19 cellular contexts compared by ENCODE assay signal in the genomic region with DNA sequence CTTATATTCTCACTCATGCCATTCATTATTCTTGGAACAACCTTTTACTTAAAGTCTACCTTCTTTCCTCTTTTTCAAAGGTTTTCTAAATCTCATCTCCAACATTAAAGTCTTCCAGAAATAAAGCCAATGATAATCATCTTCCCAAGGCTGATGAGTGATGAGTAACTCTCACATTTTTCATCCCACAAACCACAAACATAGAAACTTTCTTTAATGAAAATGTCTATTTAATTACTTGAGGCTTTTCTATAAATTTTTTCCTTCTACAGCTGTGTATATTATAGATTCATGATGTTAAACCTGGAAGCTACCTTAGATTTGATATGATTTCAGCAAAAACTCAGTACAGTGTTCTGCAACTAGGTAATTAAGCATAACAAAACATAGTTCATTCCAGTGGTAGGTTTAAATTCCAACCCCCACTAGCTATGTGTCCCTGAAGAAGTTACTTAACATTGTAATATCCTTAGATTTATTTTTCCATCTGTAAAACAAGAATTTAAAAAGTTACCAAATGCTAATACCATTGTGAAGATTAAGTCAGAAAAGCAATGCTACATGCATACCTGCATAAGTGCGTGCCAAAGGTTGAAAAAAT.
DNase-seq lines count a peak whose midpoint lies in the region; ATAC-seq and TF ChIP-seq lines count a peak whose summit lies in the region.
"Had no signal": no experiment of that assay in that cellular context is flagged by ENCODE, and none has a peak within 500 bp of the region (broad histone marks: within the 10 kb centered on the region; RNA-seq: fewer than 3 reads in every experiment).

No MANE protein-coding gene starts in this region.

- peaks cover 0 to 8% of the 10 kb centered on the region in 2 experiments; a peak in 1 of 4 replicates for H3K79me1 ChIP-seq in IMR-90 (ENCODE audit: low read depth in 1 of 2, low read length in 2 of 2)

- H3K4ac ChIP-seq in IMR-90 (ENCODE audit: low read depth, low read length): peak overlapping the region; percentile 78; the same call in 1 of the 2 replicates

- H2BK120ac ChIP-seq in IMR-90 (ENCODE audit: low read depth, low read length): peak overlapping the region; percentile 100

- H3K4me1 ChIP-seq in IMR-90 (ENCODE audit: control insufficient read depth, insufficient read depth, low read length): peaks cover 6% of the 10 kb centered on the region
- H3K4me1 ChIP-seq: BLaER1 had no signal

- H3K27ac ChIP-seq in IMR-90 (ENCODE audit: insufficient read depth, low read length): peak overlapping the region; percentile 97
- H3K27ac ChIP-seq: BLaER1, RWPE1 had no signal

- DNase-seq in activated naive CD4-positive, alpha-beta T cell treated with anti-CD3 and anti-CD28 coated beads for 36 hours: no peak
- DNase-seq in IMR-90 (peak; percentile 37), choroid plexus epithelial cell (ENCODE audit: low read depth) (peak; percentile 51), dedifferentiated amniotic fluid mesenchymal stem cell (ENCODE audit: extremely low spot score) (no peak), DMS153 (lab: John Stamatoyannopoulos, UW) (no peak)
- DNase-seq: 8988T; Calu3; CD4-positive, alpha-beta memory T cell; H9; Kasumi-1; NCI-H1092 treated with DMSO at 0.1 percent for 48 hours; NCI-H2107; NCI-H510A treated with DMSO at 0.1 percent for 48 hours; NCI-H774 had no signal

- CTCF ChIA-PET in activated naive CD4-positive, alpha-beta T cell treated with anti-CD3 and anti-CD28 coated beads for 36 hours (lab: Charles Lee): no interaction called here
- CTCF ChIA-PET in IMR-90 (lab: Yijun Ruan, JAX): interaction anchor here (0.7 kb wide), 1 partner anchor 93 kb away, joined by 4 read pairs; no protein-coding TSS in a partner anchor

- H3K18ac ChIP-seq in IMR-90 (ENCODE audit: low read depth, low read length): peak overlapping the region; percentile 99

- peak overlapping the region; percentile 98 for H4K91ac ChIP-seq in IMR-90 (ENCODE audit: insufficient read depth, low read depth, low read length)

- TF ChIP-seq RAD21 in IMR-90 (IDR thresholded peaks at IDR 0.05; ENCODE audit: low read length): no peak

- H3K4me3 ChIP-seq in IMR-90 (ENCODE audit: insufficient read depth, low read depth, low read length): no peak overlapping the region
- H3K4me3 ChIP-seq in choroid plexus epithelial cell (ENCODE audit: low read depth, low read length): no peak overlapping the region
- H3K4me3 ChIP-seq: BLaER1 had no signal

- no peaks in the 10 kb centered on the region for H3K36me3 ChIP-seq in IMR-90 (ENCODE audit: control insufficient read depth, insufficient read depth, low read length)
- H3K36me3 ChIP-seq: BLaER1 had no signal

- no peak overlapping the region for H2AFZ ChIP-seq in IMR-90 (replicated peaks; ENCODE audit: low read length, poor library complexity)

- H3K27ac Mint-ChIP-seq in activated naive CD4-positive, alpha-beta T cell treated with anti-CD3 and anti-CD28 coated beads, Interleukin-2, amount 50 U/mL, for 24 hours: peak overlapping the region; percentile 65
- H3K27ac Mint-ChIP-seq in activated naive CD4-positive, alpha-beta T cell treated with anti-CD3 and anti-CD28 coated beads for 36 hours: no peak overlapping the region
- H3K27ac Mint-ChIP-seq: CD4-positive, alpha-beta memory T cell; H9 had no signal

- no peaks in the 10 kb centered on the region for H3K36me3 Mint-ChIP-seq in activated naive CD4-positive, alpha-beta T cell treated with anti-CD3 and anti-CD28 coated beads, Interleukin-2, amount 50 U/mL, for 24 hours
- H3K36me3 Mint-ChIP-seq in activated naive CD4-positive, alpha-beta T cell treated with anti-CD3 and anti-CD28 coated beads for 36 hours (ENCODE audit: low read depth): no peaks in the 10 kb centered on the region
- H3K36me3 Mint-ChIP-seq: CD4-positive, alpha-beta memory T cell had no signal

- no peak overlapping the region for H3K4me2 ChIP-seq in IMR-90 (ENCODE audit: low read depth, low read length)
- H3K4me2 ChIP-seq: BLaER1 had no signal

- no peaks in the 10 kb centered on the region for H3K4me1 Mint-ChIP-seq in activated naive CD4-positive, alpha-beta T cell treated with anti-CD3 and anti-CD28 coated beads, Interleukin-2, amount 50 U/mL, for 24 hours
- no peaks in the 10 kb centered on the region for H3K4me1 Mint-ChIP-seq in activated naive CD4-positive, alpha-beta T cell treated with anti-CD3 and anti-CD28 coated beads for 36 hours (ENCODE audit: low read depth)
- H3K4me1 Mint-ChIP-seq: CD4-positive, alpha-beta memory T cell had no signal

- TF ChIP-seq POLR2A in IMR-90 (IDR thresholded peaks at IDR 0.05; ENCODE audit: low read depth, low read length): no peak

- POLR2A ChIA-PET in IMR-90 (lab: Charles Lee; ENCODE audit: unreplicated experiment): no interaction called here

- H3K14ac ChIP-seq in IMR-90 (replicated peaks; ENCODE audit: low read depth, low read length): peak overlapping the region; percentile 72

- peak overlapping the region; percentile 100 for H2BK20ac ChIP-seq in IMR-90 (ENCODE audit: low read depth, low read length)

- no peaks in the 10 kb centered on the region for H3K27me3 ChIP-seq in IMR-90 (ENCODE audit: control insufficient read depth, insufficient read depth, low read length)
- H3K27me3 ChIP-seq: BLaER1 had no signal

- no peaks in the 10 kb centered on the region for H3K9me3 ChIP-seq in IMR-90 (ENCODE audit: control insufficient read depth, insufficient read depth, low read length)
- H3K9me3 ChIP-seq: BLaER1 had no signal

- intact Hi-C loops in activated naive CD4-positive, alpha-beta T cell treated with anti-CD3 and anti-CD28 coated beads for 36 hours (cut with micrococcal nuclease): no loop called here
- intact Hi-C loops in IMR-90 (cut with micrococcal nuclease): loop anchor here (5.0 kb wide), 5 partner anchors 54 to 1454 kb away; no protein-coding TSS in a partner anchor

- ATAC-seq in IMR-90 (ENCODE audit: low read depth) (no peak), GM19351 (IDR thresholded peaks at IDR 0.05; ENCODE audit: unreplicated experiment) (no peak), GM18873 (IDR thresholded peaks at IDR 0.05; ENCODE audit: low FRiP score, unreplicated experiment) (no peak)

- no peaks in the 10 kb centered on the region for H3K27me3 Mint-ChIP-seq in activated naive CD4-positive, alpha-beta T cell treated with anti-CD3 and anti-CD28 coated beads, Interleukin-2, amount 50 U/mL, for 24 hours
- no peaks in the 10 kb centered on the region for H3K27me3 Mint-ChIP-seq in activated naive CD4-positive, alpha-beta T cell treated with anti-CD3 and anti-CD28 coated beads for 36 hours (ENCODE audit: low read depth)
- H3K27me3 Mint-ChIP-seq: CD4-positive, alpha-beta memory T cell had no signal

- H4K5ac ChIP-seq in IMR-90 (ENCODE audit: low read depth, low read length): peak overlapping the region; percentile 99; the same call in 1 of the 2 replicates

- no peak overlapping the region for H2AK9ac ChIP-seq in IMR-90 (replicated peaks; ENCODE audit: low read depth, low read length, poor library complexity)

- H2AK5ac ChIP-seq in IMR-90 (ENCODE audit: low read depth, low read length): peak overlapping the region; percentile 67; the same call in 1 of the 2 replicates

- peaks cover 6% of the 10 kb centered on the region for H3K9me3 Mint-ChIP-seq in activated naive CD4-positive, alpha-beta T cell treated with anti-CD3 and anti-CD28 coated beads, Interleukin-2, amount 50 U/mL, for 24 hours
- peaks cover 1% of the 10 kb centered on the region for H3K9me3 Mint-ChIP-seq in activated naive CD4-positive, alpha-beta T cell treated with anti-CD3 and anti-CD28 coated beads for 36 hours
- H3K9me3 Mint-ChIP-seq: H9 had no signal

- H3K9me1 ChIP-seq in IMR-90 (ENCODE audit: insufficient read depth, low read length): no peaks in the 10 kb centered on the region

- peak overlapping the region; percentile 100 for H2BK5ac ChIP-seq in IMR-90 (ENCODE audit: low read depth, low read length, poor library complexity, severe bottlenecking)

- no TSS peak for BruUV-seq in IMR-90 (replicated peaks; lab: Mats Ljungman, UMichigan)

- H2BK15ac ChIP-seq in IMR-90 (ENCODE audit: low read depth, low read length): peak overlapping the region; percentile 23; the same call in 1 of the 3 replicates

- TF ChIP-seq CTCF in IMR-90 (conservative IDR thresholded peaks at IDR 0.05; ENCODE audit: low read depth, low read length) (no peak), choroid plexus epithelial cell (conservative IDR thresholded peaks at IDR 0.05; ENCODE audit: low read depth, low read length) (no peak)

- dilution Hi-C loops in IMR-90 (cut with HindIII; ENCODE audit: low sequenced_read_pairs, unreplicated experiment): no loop called here

- no peaks in the 10 kb centered on the region for H4K20me1 ChIP-seq in IMR-90 (ENCODE audit: insufficient read depth, low read length)
- H4K20me1 ChIP-seq: BLaER1 had no signal

- H3K56ac ChIP-seq in IMR-90 (ENCODE audit: extremely low read depth, insufficient read depth, low read length): peak overlapping the region; percentile 81; the same call in 1 of the 2 replicates

- no CpG with 5 or more reads among the region's 1 CpG for WGBS in IMR-90 (ENCODE audit: extremely low coverage in 2 of 2, insufficient read length in 1 of 2), 2 experiments

- no peak overlapping the region for H3K4me3 Mint-ChIP-seq in activated naive CD4-positive, alpha-beta T cell treated with anti-CD3 and anti-CD28 coated beads, Interleukin-2, amount 50 U/mL, for 24 hours
- no peak overlapping the region for H3K4me3 Mint-ChIP-seq in activated naive CD4-positive, alpha-beta T cell treated with anti-CD3 and anti-CD28 coated beads for 36 hours
- H3K4me3 Mint-ChIP-seq: CD4-positive, alpha-beta memory T cell; H9 had no signal

- in situ Hi-C loops in IMR-90 (cut with MboI; ENCODE audit: low sequenced_read_pairs): loop anchor here (10.0 to 25.0 kb wide), 2 partner anchors 153 to 1459 kb away; a partner anchor contains a TSS

- peak overlapping the region; percentile 50; the same call in 1 of the 2 replicates for H3K9ac ChIP-seq in IMR-90 (ENCODE audit: low read depth, low read length)
- H3K9ac ChIP-seq: BLaER1 had no signal

- H3K23ac ChIP-seq in IMR-90 (ENCODE audit: low read depth, low read length): peak overlapping the region; percentile 41; the same call in 1 of the 2 replicates

- H4K8ac ChIP-seq in IMR-90 (ENCODE audit: low read depth in 2 of 2, low read length in 2 of 2): peak overlapping the region; percentile 85 to 99

TF ChIP-seq in IMR-90, 13 proteins besides CTCF, POLR2A, EP300 and RAD21:
- TF ChIP-seq RFX5 (IDR thresholded peaks at IDR 0.05; ENCODE audit: low read depth, low read length): no peak
- TF ChIP-seq MAFK (IDR thresholded peaks at IDR 0.05; ENCODE audit: low read depth, low read length): no peak
- TF ChIP-seq FOS (IDR thresholded peaks at IDR 0.05; ENCODE audit: low read depth, low read length): no peak
- TF ChIP-seq SMC3 (IDR thresholded peaks at IDR 0.05; ENCODE audit: low read depth, low read length): no peak
- TF ChIP-seq, protein P1, sequence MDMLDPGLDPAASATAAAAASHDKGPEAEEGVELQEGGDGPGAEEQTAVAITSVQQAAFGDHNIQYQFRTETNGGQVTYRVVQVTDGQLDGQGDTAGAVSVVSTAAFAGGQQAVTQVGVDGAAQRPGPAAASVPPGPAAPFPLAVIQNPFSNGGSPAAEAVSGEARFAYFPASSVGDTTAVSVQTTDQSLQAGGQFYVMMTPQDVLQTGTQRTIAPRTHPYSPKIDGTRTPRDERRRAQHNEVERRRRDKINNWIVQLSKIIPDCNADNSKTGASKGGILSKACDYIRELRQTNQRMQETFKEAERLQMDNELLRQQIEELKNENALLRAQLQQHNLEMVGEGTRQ (IDR thresholded peaks at IDR 0.05; ENCODE audit: low read depth, low read length): no peak

Comparison
In these comparisons a context has a peak if more than half of its experiments do, and no peak if none do; other contexts are left out.
1. DNase-seq: peak in IMR-90 (single experiment) and choroid plexus epithelial cell (single experiment); none in activated naive CD4-positive, alpha-beta T cell treated with anti-CD3 and anti-CD28 coated beads for 36 hours (single experiment), dedifferentiated amniotic fluid mesenchymal stem cell (single experiment) and DMS153 (single experiment).